ENCODE assay signal across 14 cellular contexts in genomic region chr5:62144395-62145022, GRCh38.
DNase-seq lines count a peak whose midpoint lies in the region; FAIRE-seq and TF ChIP-seq lines count a peak whose summit lies in the region.
"Had no signal": no experiment of that assay in that cellular context is flagged by ENCODE, and none has a peak within 500 bp of the region (broad histone marks: within the 10 kb centered on the region; RNA-seq: fewer than 3 reads in every experiment).

No MANE protein-coding gene starts in this region.

- peak; percentile 6 for DNase-seq in GM04503 (ENCODE audit: low read depth)
- peak; percentile 39 for DNase-seq in NCI-H345 treated with DMSO at 0.1 percent for 48 hours (lab: John Stamatoyannopoulos, UW; ENCODE audit: unreplicated experiment)
- no peak for DNase-seq in H1 (ENCODE audit: low read depth in 1 of 2, low spot score in 2 of 2)
- no peak for DNase-seq in neural progenitor cell (ENCODE audit: low spot score)
- no peak for DNase-seq in trophoblast cell
- DNase-seq in HT-29 (ENCODE audit: low spot score), result no peak
- DNase-seq in NCI-H146 (lab: John Stamatoyannopoulos, UW), result no peak
- no peak for DNase-seq in UCSD-AML1 (lab: John Stamatoyannopoulos, UW; ENCODE audit: unreplicated experiment)
- DNase-seq: activated naive CD4-positive, alpha-beta T cell treated with anti-CD3 and anti-CD28 coated beads, Interleukin-2, amount 50 U/mL, for 16 hours; CD4-positive, alpha-beta T cell; effector CD4-positive, alpha-beta T cell; stimulated activated CD4-positive, alpha-beta T cell treated with anti-CD3 and anti-CD28 coated beads, Interleukin-12 subunit alpha, Interleukin-12 subunit beta, amount 100 ng/mL, for 4 hours had no signal

- no peak overlapping the region for H3K56ac ChIP-seq in H1 (replicated peaks; ENCODE audit: insufficient read length, low read depth, low read length)

- no peak for TF ChIP-seq EP300 in H1 (IDR thresholded peaks at IDR 0.05; ENCODE audit: borderline replicate concordance in 1 of 2, low read depth in 2 of 2, low read length in 2 of 2)

- H3K14ac ChIP-seq in H1 (ENCODE audit: insufficient read length) (no peak overlapping the region), trophoblast cell (ENCODE audit: low read length) (no peak overlapping the region)

- H3K4me2 ChIP-seq in H1 (ENCODE audit: insufficient read depth in 1 of 2, low read depth in 2 of 2, low read length in 2 of 2), result no peak overlapping the region
- peak overlapping the region; percentile 39 for H3K4me2 ChIP-seq in neural progenitor cell
- no peak overlapping the region for H3K4me2 ChIP-seq in trophoblast cell (ENCODE audit: low read length)

- H2BK5ac ChIP-seq in H1 (ENCODE audit: low read depth, low read length), result no peak overlapping the region
- no peak overlapping the region for H2BK5ac ChIP-seq in trophoblast cell (ENCODE audit: low read depth, low read length, poor library complexity)

- CTCF ChIA-PET in H1 (lab: Charles Lee; ENCODE audit: partially characterized antibody), result interaction anchor here (0.7 to 1.8 kb wide), 13 partner anchors 9 to 1093 kb away, joined by 3 to 7 read pairs (median 3); no protein-coding TSS in a partner anchor

- H4K5ac ChIP-seq in H1 (ENCODE audit: insufficient read length, low read depth, low read length), result no peak overlapping the region

- no peak overlapping the region for H2BK15ac ChIP-seq in H1 (ENCODE audit: low read length)

- no peak overlapping the region for H3K27ac Mint-ChIP-seq in neural progenitor cell
- H3K27ac Mint-ChIP-seq: CD4-positive, alpha-beta T cell; nephron had no signal

- H4K91ac ChIP-seq in H1 (replicated peaks; ENCODE audit: insufficient read length, low read length), result no peak overlapping the region
- no peak overlapping the region for H4K91ac ChIP-seq in trophoblast cell (ENCODE audit: low read depth, low read length)

- H2BK120ac ChIP-seq in H1 (replicated peaks; ENCODE audit: low read depth, low read length) (no peak overlapping the region), trophoblast cell (ENCODE audit: insufficient read depth, low read length, poor library complexity) (no peak overlapping the region)

- H3K9me3 Mint-ChIP-seq in neural progenitor cell, result peaks cover 5% of the 10 kb centered on the region
- H3K9me3 Mint-ChIP-seq: nephron had no signal

- no peaks in the 10 kb centered on the region for H3K36me3 Mint-ChIP-seq in neural progenitor cell

- peaks cover 14% of the 10 kb centered on the region for H3F3A ChIP-seq in neural progenitor cell (ENCODE audit: low read depth)

- H4K20me1 ChIP-seq in H1 (replicated peaks in 1 of 2; ENCODE audit: control insufficient read depth in 1 of 2, insufficient read depth in 2 of 2, low read length in 2 of 2) (no peaks in the 10 kb centered on the region), neural progenitor cell (ENCODE audit: low read depth) (no peaks in the 10 kb centered on the region)

- POLR2A ChIA-PET in H1 (lab: Charles Lee; ENCODE audit: partially characterized antibody), result no interaction called here

- H2AFZ ChIP-seq in H1 (ENCODE audit: low read length), result peak overlapping the region; percentile 49; the same call in 1 of the 2 replicates
- peak overlapping the region; percentile 90 for H2AFZ ChIP-seq in neural progenitor cell (replicated peaks)
- no peak overlapping the region for H2AFZ ChIP-seq in trophoblast cell (ENCODE audit: insufficient read depth, low read length, poor library complexity)

- H2BK20ac ChIP-seq in H1 (ENCODE audit: low read length), result no peak overlapping the region

- H3K9me3 ChIP-seq in H1 (ENCODE audit: insufficient read depth in 2 of 2, low read depth in 1 of 2, low read length in 1 of 2) (peaks cover 0 to 3% of the 10 kb centered on the region in 2 experiments; a peak in 1 of 4 replicates), neural progenitor cell (ENCODE audit: low read depth) (peaks cover 10% of the 10 kb centered on the region), trophoblast cell (ENCODE audit: insufficient read depth, low read depth, low read length) (no peaks in the 10 kb centered on the region)

- no peak for TF ChIP-seq POLR2A in H1 (IDR thresholded peaks at IDR 0.05; ENCODE audit: control extremely low read depth in 1 of 2, low read depth in 2 of 2, low read length in 2 of 2)

- H3K4me1 Mint-ChIP-seq in neural progenitor cell, result peaks cover 20% of the 10 kb centered on the region

- no peak overlapping the region for H3K4ac ChIP-seq in H1 (replicated peaks; ENCODE audit: insufficient read length, low read depth, low read length)
- no peak overlapping the region for H3K4ac ChIP-seq in trophoblast cell (ENCODE audit: low read depth, low read length)

- H3K27ac ChIP-seq in H1 (ENCODE audit: low read depth, low read length), result no peak overlapping the region
- no peak overlapping the region for H3K27ac ChIP-seq in neural progenitor cell
- H3K27ac ChIP-seq in trophoblast cell (ENCODE audit: low read depth, low read length), result no peak overlapping the region

- no peak for FAIRE-seq in H1 (lab: Jason Lieb, UNC)
- FAIRE-seq: GM19239 had no signal

- no peak overlapping the region for H3K4me3 ChIP-seq in H1 (ENCODE audit: extremely low read depth in 1 of 4, insufficient read depth in 2 of 4, low read depth in 3 of 4, low read length in 4 of 4)
- H3K4me3 ChIP-seq in neural progenitor cell, result no peak overlapping the region
- H3K4me3 ChIP-seq in trophoblast cell (ENCODE audit: low read depth, low read length), result no peak overlapping the region

- 93% methylated on average over 5 of the region's 5 CpGs; no CpG with 5 or more reads in 1 of the 2 experiments for WGBS in H1 (ENCODE audit: extremely low coverage in 1 of 2, insufficient coverage in 1 of 2, insufficient read length in 1 of 2, insufficient replicate concordance in 2 of 2, low coverage in 1 of 2, low lambda C conversion rate in 2 of 2, missing lambda C conversion rate in 1 of 2), 2 experiments
- no CpG with 5 or more reads among the region's 5 CpGs for WGBS in trophoblast cell (ENCODE audit: extremely low coverage, insufficient coverage, insufficient read length)

- TF ChIP-seq CTCF in H1 (IDR thresholded peaks at IDR 0.05; ENCODE audit: control extremely low read depth in 1 of 3, insufficient read depth in 1 of 3, low read depth in 1 of 3, low read length in 3 of 3) (no peak), neural progenitor cell (IDR thresholded peaks at IDR 0.05) (no peak)

- no peak overlapping the region for H4K12ac ChIP-seq in trophoblast cell (ENCODE audit: low read depth, low read length)

- H3K36me3 ChIP-seq in H1 (ENCODE audit: control insufficient read depth in 2 of 4, insufficient read depth in 4 of 4, low read length in 3 of 4) (no peaks in the 10 kb centered on the region), neural progenitor cell (no peaks in the 10 kb centered on the region), trophoblast cell (ENCODE audit: control insufficient read depth in 1 of 2, insufficient read depth in 2 of 2, low read length in 2 of 2) (no peaks in the 10 kb centered on the region)

- no peaks in the 10 kb centered on the region for H3K79me2 ChIP-seq in H1 (ENCODE audit: control insufficient read depth in 1 of 2, insufficient read depth in 2 of 2, low read length in 2 of 2)
- no peaks in the 10 kb centered on the region for H3K79me2 ChIP-seq in neural progenitor cell (ENCODE audit: low read depth)
- no peaks in the 10 kb centered on the region for H3K79me2 ChIP-seq in trophoblast cell (ENCODE audit: control insufficient read depth, insufficient read depth, low read length, poor library complexity)

- H3K27me3 ChIP-seq in H1 (replicated peaks in 1 of 4; ENCODE audit: control insufficient read depth in 3 of 4, extremely low read depth in 1 of 4, insufficient read depth in 3 of 4, low read length in 3 of 4), result no peaks in the 10 kb centered on the region
- no peaks in the 10 kb centered on the region for H3K27me3 ChIP-seq in neural progenitor cell
- H3K27me3 ChIP-seq in trophoblast cell (ENCODE audit: insufficient read depth, low read length), result no peaks in the 10 kb centered on the region

- peaks cover 0 to 8% (median 4%) of the 10 kb centered on the region in 4 experiments; a peak in 3 of 7 replicates for H3K4me1 ChIP-seq in H1 (replicated peaks in 1 of 4; ENCODE audit: control insufficient read depth in 3 of 4, insufficient read depth in 4 of 4, low read length in 3 of 4)
- H3K4me1 ChIP-seq in neural progenitor cell, result peaks cover 43% of the 10 kb centered on the region
- no peaks in the 10 kb centered on the region for H3K4me1 ChIP-seq in trophoblast cell (ENCODE audit: control insufficient read depth in 1 of 2, insufficient read depth in 2 of 2, low read length in 2 of 2)

- H3K18ac ChIP-seq in H1 (ENCODE audit: extremely low read depth, low read length) (no peak overlapping the region), trophoblast cell (ENCODE audit: low read length) (no peak overlapping the region)

- H3K23me2 ChIP-seq in H1 (ENCODE audit: low read depth, low read length), result no peaks in the 10 kb centered on the region; the same call in 1 of the 2 replicates

- H3K79me1 ChIP-seq in H1 (ENCODE audit: low read depth, low read length), result no peaks in the 10 kb centered on the region
- H3K79me1 ChIP-seq in trophoblast cell (ENCODE audit: low read length), result no peaks in the 10 kb centered on the region

- H3K9ac ChIP-seq in H1 (replicated peaks in 1 of 4; ENCODE audit: extremely low read depth in 1 of 4, low read depth in 3 of 4, low read length in 3 of 4), result no peak overlapping the region
- H3K9ac ChIP-seq in neural progenitor cell, result no peak overlapping the region
- H3K9ac ChIP-seq in trophoblast cell (ENCODE audit: low read length), result no peak overlapping the region

- H3K27me3 Mint-ChIP-seq in neural progenitor cell (ENCODE audit: insufficient read depth, low read depth), result peaks cover 2% of the 10 kb centered on the region

- no peak overlapping the region for H3K23ac ChIP-seq in H1 (ENCODE audit: insufficient read length)
- no peak overlapping the region for H3K23ac ChIP-seq in trophoblast cell (ENCODE audit: low read length)

- H3K4me3 Mint-ChIP-seq in neural progenitor cell, result no peak overlapping the region
- H3K4me3 Mint-ChIP-seq: CD4-positive, alpha-beta T cell; nephron had no signal

- no peak overlapping the region for H2AK5ac ChIP-seq in H1 (ENCODE audit: low read depth, low read length)
- H2AK5ac ChIP-seq in trophoblast cell (ENCODE audit: low read length), result no peak overlapping the region

- H2BK12ac ChIP-seq in H1 (ENCODE audit: low read depth, low read length) (no peak overlapping the region), trophoblast cell (ENCODE audit: low read length) (no peak overlapping the region)

- H4K8ac ChIP-seq in H1 (ENCODE audit: extremely low read depth, insufficient read depth, low read length) (no peak overlapping the region), trophoblast cell (ENCODE audit: low read depth, low read length) (no peak overlapping the region)

- no peak for TF ChIP-seq RAD21 in H1 (IDR thresholded peaks at IDR 0.05 in 1 of 2, conservative IDR thresholded peaks at IDR 0.05 in 1 of 2; ENCODE audit: low read depth in 2 of 2, low read length in 2 of 2)

TF ChIP-seq in H1, 55 proteins besides CTCF, POLR2A, EP300 and RAD21 (continues in another document):
- TF ChIP-seq PHF8 (conservative IDR thresholded peaks at IDR 0.05; ENCODE audit: low read depth, low read length) (no peak), KDM4A (IDR thresholded peaks at IDR 0.05; ENCODE audit: low read depth, low read length, severe bottlenecking) (no peak), NRF1 (IDR thresholded peaks at IDR 0.05; ENCODE audit: low read depth, low read length) (no peak), RBBP5 (IDR thresholded peaks at IDR 0.05; ENCODE audit: borderline replicate concordance, low read depth, low read length) (no peak)

Comparison
In these comparisons a context has a peak if more than half of its experiments do, and no peak if none do; other contexts are left out.
1. DNase-seq: peak in GM04503 (single experiment) and NCI-H345 treated with DMSO at 0.1 percent for 48 hours (single experiment); none in H1 (0 of 2), neural progenitor cell (single experiment), trophoblast cell (0 of 2), HT-29 (single experiment), NCI-H146 (single experiment) and UCSD-AML1 (single experiment).